In genomic region chr18:2964349-2965010, GRCh38 we compare ENCODE assay signal across 17 cellular contexts. TPM values are rescaled to one million over a fixed set of nuclear protein-coding genes. Genes with fewer than 3 reads are reported as not detected.
A peak's percentile ranks its signal among the peaks of the same experiment; 100 is the strongest.
DNase-seq lines count a peak whose midpoint lies in the region; TF ChIP-seq lines count a peak whose summit lies in the region.
"Had no signal": no experiment of that assay in that cellular context is flagged by ENCODE, and none has a peak within 500 bp of the region (broad histone marks: within the 10 kb centered on the region; RNA-seq: fewer than 3 reads in every experiment).

No MANE protein-coding gene starts in this region.

- peak in 2 of 5 donors; percentile 29 to 41 for DNase-seq in CD4-positive, alpha-beta memory T cell
- DNase-seq in HFFc6 = no peak
- no peak for DNase-seq in nephron progenitor cell
- DNase-seq in foreskin melanocyte = no peak
- no peak for DNase-seq in NCI-H187 treated with DMSO at 0.1 percent for 48 hours (lab: John Stamatoyannopoulos, UW)
- no peak for DNase-seq in SHP77 treated with DMSO at 0.1 percent for 48 hours (lab: John Stamatoyannopoulos, UW)
- DNase-seq: activated CD8-positive, alpha-beta memory T cell treated with anti-CD3 and anti-CD28 coated beads for 24 hours; H9; left lung; MG63; NCI-H2029; NCI-H510A treated with DMSO at 0.1 percent for 48 hours; psoas muscle; testis had no signal

- peak overlapping the region; percentile 55 to 77 (median 72) for H3K4me3 Mint-ChIP-seq in CD4-positive, alpha-beta memory T cell
- H3K4me3 Mint-ChIP-seq in HFFc6 (no peak overlapping the region), nephron progenitor cell (no peak overlapping the region)
- peak overlapping the region; percentile 58 for H3K4me3 Mint-ChIP-seq in activated naive CD8-positive, alpha-beta T cell
- H3K4me3 Mint-ChIP-seq: H9 had no signal

- H3K36me3 Mint-ChIP-seq in CD4-positive, alpha-beta memory T cell = peaks cover 14 to 32% of the 10 kb centered on the region in 2 donors
- no peaks in the 10 kb centered on the region for H3K36me3 Mint-ChIP-seq in HFFc6 (ENCODE audit: low read depth)
- H3K36me3 Mint-ChIP-seq in activated naive CD8-positive, alpha-beta T cell = peaks cover 12% of the 10 kb centered on the region
- peaks cover 44% of the 10 kb centered on the region for H3K36me3 Mint-ChIP-seq in nephron progenitor cell (ENCODE audit: low read depth)

- H3K27ac Mint-ChIP-seq in CD4-positive, alpha-beta memory T cell = peak overlapping the region; percentile 88 to 99 (median 97)
- H3K27ac Mint-ChIP-seq in HFFc6 = peak overlapping the region; percentile 44; the same call in 1 of the 2 replicates
- peak overlapping the region; percentile 100 for H3K27ac Mint-ChIP-seq in activated naive CD8-positive, alpha-beta T cell
- H3K27ac Mint-ChIP-seq in nephron progenitor cell = peak overlapping the region; percentile 63
- H3K27ac Mint-ChIP-seq: H9 had no signal

- H3K27me3 Mint-ChIP-seq in CD4-positive, alpha-beta memory T cell = no peaks in the 10 kb centered on the region
- H3K27me3 Mint-ChIP-seq in HFFc6 (ENCODE audit: insufficient read depth) (no peaks in the 10 kb centered on the region; the same call in 1 of the 2 replicates), nephron progenitor cell (ENCODE audit: low read depth, poor library complexity) (peaks cover 3% of the 10 kb centered on the region)
- H3K27me3 Mint-ChIP-seq in activated naive CD8-positive, alpha-beta T cell = no peaks in the 10 kb centered on the region

- H3K9me3 Mint-ChIP-seq in CD4-positive, alpha-beta memory T cell = no peaks in the 10 kb centered on the region
- H3K9me3 Mint-ChIP-seq in HFFc6 (no peaks in the 10 kb centered on the region), nephron progenitor cell (no peaks in the 10 kb centered on the region)
- peaks cover 4% of the 10 kb centered on the region for H3K9me3 Mint-ChIP-seq in activated naive CD8-positive, alpha-beta T cell (ENCODE audit: low read depth)
- H3K9me3 Mint-ChIP-seq: H9 had no signal

- H3K4me1 Mint-ChIP-seq in CD4-positive, alpha-beta memory T cell = peaks cover 69 to 95% (median 83%) of the 10 kb centered on the region in 4 donors
- H3K4me1 Mint-ChIP-seq in HFFc6 (ENCODE audit: low read depth) (peaks cover 51% of the 10 kb centered on the region), nephron progenitor cell (peaks cover 61% of the 10 kb centered on the region)
- peaks cover 92% of the 10 kb centered on the region for H3K4me1 Mint-ChIP-seq in activated naive CD8-positive, alpha-beta T cell (ENCODE audit: low read depth)

- H3K4me3 ChIP-seq in CD4-positive, alpha-beta memory T cell (ENCODE audit: low read length in 2 of 2) = no peak overlapping the region
- H3K4me3 ChIP-seq: cardiac muscle cell, left lung, MG63, psoas muscle, testis had no signal

- no peaks in the 10 kb centered on the region for H3K27me3 ChIP-seq in CD4-positive, alpha-beta memory T cell (ENCODE audit: insufficient read depth, low read length)
- H3K27me3 ChIP-seq: cardiac muscle cell, left lung, MG63, testis had no signal

- TF ChIP-seq CTCF in HFFc6 (IDR thresholded peaks at IDR 0.05) (no peak), nephron progenitor cell (IDR thresholded peaks at IDR 0.05) (no peak)

- no peaks in the 10 kb centered on the region for H3K9me3 ChIP-seq in CD4-positive, alpha-beta memory T cell (ENCODE audit: control insufficient read depth in 1 of 2, low read length in 2 of 2)
- H3K9me3 ChIP-seq: left lung, MG63, psoas muscle, testis had no signal

- peak overlapping the region; percentile 79 for H3K27ac ChIP-seq in CD4-positive, alpha-beta memory T cell (ENCODE audit: low read depth, low read length)
- H3K27ac ChIP-seq: C4-2B, cardiac muscle cell, left lung, psoas muscle, testis had no signal

- H3K36me3 ChIP-seq in CD4-positive, alpha-beta memory T cell (ENCODE audit: insufficient read depth, low read length) = no peaks in the 10 kb centered on the region
- H3K36me3 ChIP-seq: cardiac muscle cell, left lung, MG63 had no signal

- H3K4me1 ChIP-seq in CD4-positive, alpha-beta memory T cell (ENCODE audit: insufficient read depth, low read length) = peaks cover 96% of the 10 kb centered on the region

- intact Hi-C loops in CD4-positive, alpha-beta memory T cell (cut with micrococcal nuclease) = loop anchor here (5.0 kb wide), 2 partner anchors 307 to 628 kb away; partner anchors contain the start of gene SMCHD1

- POLR2A ChIA-PET in CD4-positive, alpha-beta memory T cell (lab: Charles Lee; ENCODE audit: partially characterized antibody) = interaction anchor here (0.6 to 34.6 kb wide), 5 partner anchors 6 to 48 kb away, joined by 3 to 1352 read pairs (median 5); partner anchors contain the start of gene LPIN2

- CTCF ChIA-PET in CD4-positive, alpha-beta memory T cell (lab: Charles Lee; ENCODE audit: partially characterized antibody) = interaction anchor here (0.7 to 18.4 kb wide), 8 partner anchors 14 to 99 kb away, joined by 3 to 304 read pairs (median 4); no protein-coding TSS in a partner anchor

RNA-seq across cellular contexts. Expression of gene LPIN2, which starts 48.5 kb away (rescaled TPM):
- 100 to 1,000 TPM in 1 of 2 experiments, 10 to 100 TPM in 1; 95.4 to 103 TPM for total RNA-seq in CD4-positive, alpha-beta memory T cell
- polyA plus RNA-seq in CD4-positive, alpha-beta memory T cell = 10 to 100 TPM; 53.6 to 96.5 TPM
- total RNA-seq in HFFc6 (2021; fragmentation: NEBNext Ultra II Directional; extraction: Animal tissue kit (Norgen Biotek cat#: 25700)) = 10 to 100 TPM; 24.6 to 27.7 (median 26.3) TPM

Comparison
In these comparisons a context has a peak if more than half of its experiments do, and no peak if none do; other contexts are left out.
1. H3K27ac Mint-ChIP-seq: peak in every context shown above with its lines; median percentile 100 in activated naive CD8-positive, alpha-beta T cell; 97 in CD4-positive, alpha-beta memory T cell; 63 in nephron progenitor cell; 44 in HFFc6.
2. H3K4me3 Mint-ChIP-seq: peak in CD4-positive, alpha-beta memory T cell (8 of 8) and activated naive CD8-positive, alpha-beta T cell (single experiment); none in HFFc6 (single experiment) and nephron progenitor cell (single experiment).